ENCODE assay signal across 9 cellular contexts in the genomic region with DNA sequence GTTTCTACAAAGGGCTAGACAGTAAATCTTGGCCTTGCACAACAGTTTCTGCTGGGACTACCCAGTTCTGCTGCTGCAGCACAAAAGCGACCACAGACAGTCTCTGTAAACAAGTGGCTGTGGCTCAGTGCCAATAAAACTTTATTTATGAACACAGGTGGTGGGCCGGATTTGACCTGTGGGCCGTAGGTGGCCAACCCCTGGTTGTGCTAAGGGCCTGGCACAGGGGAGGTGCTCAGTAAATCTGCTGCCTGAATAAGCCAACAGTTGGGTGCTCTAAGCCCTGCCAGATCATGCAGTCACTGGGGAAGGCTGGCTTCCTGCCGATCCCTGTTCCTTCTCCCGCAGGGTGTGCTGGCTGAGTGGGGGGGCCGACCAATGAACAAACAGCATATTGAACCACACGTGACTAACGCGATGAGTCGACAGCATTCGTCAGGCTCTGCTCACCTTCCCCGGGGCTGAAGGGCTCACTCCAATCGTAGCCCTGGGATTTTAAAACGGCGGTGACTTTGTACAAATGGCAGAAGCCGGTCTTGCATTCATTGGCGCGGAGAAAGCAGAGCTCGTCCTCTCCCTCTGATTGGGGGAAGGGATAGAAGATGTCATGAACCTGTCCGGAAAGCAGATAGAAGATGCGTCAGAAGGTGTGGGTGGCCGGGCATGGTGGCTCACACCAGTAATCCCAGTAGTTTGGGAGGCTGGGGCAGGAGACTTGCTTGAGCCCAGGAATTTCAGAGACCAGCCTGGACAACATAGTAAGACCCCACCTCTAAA. TPM values are rescaled to one million over a fixed set of nuclear protein-coding genes. Genes with fewer than 3 reads are reported as not detected.
DNase-seq lines count a peak whose midpoint lies in the region; ATAC-seq and TF ChIP-seq lines count a peak whose summit lies in the region.
"Had no signal": no experiment of that assay in that cellular context is flagged by ENCODE, and none has a peak within 500 bp of the region (broad histone marks: within the 10 kb centered on the region; RNA-seq: fewer than 3 reads in every experiment).

No MANE protein-coding gene starts in this region.

- DNase-seq in AG04450 (ENCODE audit: low read depth, low spot score) = peak; percentile 85
- DNase-seq in MG63 = peak; percentile 97
- peak; percentile 86 for DNase-seq in cerebellum (ENCODE audit: low spot score)
- peak; percentile 89 to 97 (median 95) for DNase-seq in right lobe of liver
- no peak for DNase-seq in NCI-H187 treated with DMSO at 0.1 percent for 48 hours (lab: John Stamatoyannopoulos, UW)
- DNase-seq in activated T-cell treated with anti-CD3 and anti-CD28 coated beads, Interleukin-2, amount 50 U/mL, for 4 hours = no peak
- no peak for DNase-seq in immature natural killer cell

- POLR2A ChIA-PET in AG04450 (lab: Yijun Ruan, JAX) = no interaction called here

- H3K4me3 ChIP-seq in AG04450 (ENCODE audit: low read depth, low read length) (no peak overlapping the region), MG63 (peak overlapping the region; percentile 19; the same call in 1 of the 2 replicates), right lobe of liver (no peak overlapping the region)

- peaks cover 32% of the 10 kb centered on the region for H3K36me3 Mint-ChIP-seq in activated T-cell treated with anti-CD3 and anti-CD28 coated beads, Interleukin-2, amount 50 U/mL, for 4 hours (ENCODE audit: insufficient read depth)
- H3K36me3 Mint-ChIP-seq in immature natural killer cell = peaks cover 10 to 38% (median 14%) of the 10 kb centered on the region in 3 donors

- no peak overlapping the region for H3K27ac Mint-ChIP-seq in immature natural killer cell

- H3K4me3 Mint-ChIP-seq in activated T-cell treated with anti-CD3 and anti-CD28 coated beads, Interleukin-2, amount 50 U/mL, for 4 hours = no peak overlapping the region
- no peak overlapping the region for H3K4me3 Mint-ChIP-seq in immature natural killer cell
- H3K4me3 Mint-ChIP-seq: nephron had no signal

- H3K27ac ChIP-seq in AG04450 (ENCODE audit: low read depth, low read length) (peak overlapping the region; percentile 87), right lobe of liver (peak overlapping the region; percentile 22 to 86 (median 73))

- H3K36me3 ChIP-seq in MG63 (peaks cover 47% of the 10 kb centered on the region), right lobe of liver (peaks cover 0 to 81% (median 31%) of the 10 kb centered on the region in 4 donors)

- H3K4me1 ChIP-seq in right lobe of liver = peaks cover 0 to 54% (median 18%) of the 10 kb centered on the region in 4 donors

- no peaks in the 10 kb centered on the region for H3K27me3 ChIP-seq in AG04450 (ENCODE audit: control insufficient read depth, insufficient read depth, low read length)
- no peaks in the 10 kb centered on the region for H3K27me3 ChIP-seq in MG63
- H3K27me3 ChIP-seq in right lobe of liver = no peaks in the 10 kb centered on the region

- ATAC-seq in right lobe of liver (peak; percentile 75 to 84 (median 80)), GM19395 (IDR thresholded peaks at IDR 0.05; ENCODE audit: unreplicated experiment) (no peak)
- no peak for ATAC-seq in activated T-cell treated with anti-CD3 and anti-CD28 coated beads, Interleukin-2, amount 50 U/mL, for 4 hours

- H3K9me3 Mint-ChIP-seq in activated T-cell treated with anti-CD3 and anti-CD28 coated beads, Interleukin-2, amount 50 U/mL, for 4 hours = no peaks in the 10 kb centered on the region
- H3K9me3 Mint-ChIP-seq in immature natural killer cell = no peaks in the 10 kb centered on the region
- H3K9me3 Mint-ChIP-seq: nephron had no signal

- CTCF ChIA-PET in AG04450 (lab: Charles Lee) = interaction anchor here (1.0 kb wide), 1 partner anchor 58 kb away, joined by 3 read pairs; no protein-coding TSS in a partner anchor

- intact Hi-C loops in right lobe of liver (cut with DNase I) = no loop called here

- peak; percentile 40 for TF ChIP-seq POLR2A in right lobe of liver (IDR thresholded peaks at IDR 0.05)

- H3K9me3 ChIP-seq in AG04450 (ENCODE audit: control insufficient read depth, insufficient read depth, low read length) = no peaks in the 10 kb centered on the region
- no peaks in the 10 kb centered on the region for H3K9me3 ChIP-seq in MG63
- H3K9me3 ChIP-seq in right lobe of liver = no peaks in the 10 kb centered on the region

- H3K4me1 Mint-ChIP-seq in activated T-cell treated with anti-CD3 and anti-CD28 coated beads, Interleukin-2, amount 50 U/mL, for 4 hours (ENCODE audit: low read depth) = no peaks in the 10 kb centered on the region
- peaks cover 0 to 2% of the 10 kb centered on the region in 2 donors for H3K4me1 Mint-ChIP-seq in immature natural killer cell

- TF ChIP-seq CTCF in AG04450 (IDR thresholded peaks at IDR 0.05; ENCODE audit: low read depth, low read length) (no peak), right lobe of liver (IDR thresholded peaks at IDR 0.05) (no peak)

- H3K27me3 Mint-ChIP-seq in activated T-cell treated with anti-CD3 and anti-CD28 coated beads, Interleukin-2, amount 50 U/mL, for 4 hours (ENCODE audit: low read depth) = no peaks in the 10 kb centered on the region
- no peaks in the 10 kb centered on the region for H3K27me3 Mint-ChIP-seq in immature natural killer cell (ENCODE audit: low read depth in 3 of 3)

- 30% methylated on average over 20 of the region's 22 CpGs for WGBS in right lobe of liver (ENCODE audit: insufficient coverage, low coverage, low lambda C conversion rate, missing lambda C conversion rate)

RNA-seq across cellular contexts. Expression of gene MYDGF, which starts 24.3 kb away (rescaled TPM):
- polyA plus RNA-seq in AG04450 (2011; rRNA removed) (126 and 160 TPM in 2 replicates), immature natural killer cell (100 to 1,000 TPM; 207 to 245 (median 233) TPM)
- polyA minus RNA-seq in AG04450 (2011; rRNA and poly(A)+ RNA removed) = 45.1 and 52.5 TPM in 2 replicates
- total RNA-seq in MG63 (2014; rRNA removed; shearing (Covaris generic); ENCODE audit: low replicate concordance) = 161 and 252 TPM in 2 replicates
- total RNA-seq in cerebellum (26.2 TPM), right lobe of liver (10 to 100 TPM; 58.2 to 98.7 (median 72.2) TPM)
- 100 to 1,000 TPM; 129 to 150 (median 134) TPM for total RNA-seq in activated T-cell treated with anti-CD3 and anti-CD28 coated beads, Interleukin-2, amount 50 U/mL, for 4 hours

RNA-seq across cellular contexts. Expression of gene DPP9, which starts 29.2 kb away (rescaled TPM):
- polyA plus RNA-seq in AG04450 (2011; rRNA removed) (5.6 and 9.0 TPM in 2 replicates), immature natural killer cell (10 to 100 TPM; 17.8 to 81.6 (median 25.0) TPM)
- polyA minus RNA-seq in AG04450 (2011; rRNA and poly(A)+ RNA removed) = 8.5 and 15.2 TPM in 2 replicates
- 16.1 and 17.0 TPM in 2 replicates for total RNA-seq in MG63 (2014; rRNA removed; shearing (Covaris generic); ENCODE audit: low replicate concordance)
- total RNA-seq in cerebellum (19.1 TPM), right lobe of liver (100 to 1,000 TPM in 1 of 6 experiments, 10 to 100 TPM in 5; 47.3 to 118 (median 54.5) TPM)
- 100 to 1,000 TPM; 112 to 126 (median 120) TPM for total RNA-seq in activated T-cell treated with anti-CD3 and anti-CD28 coated beads, Interleukin-2, amount 50 U/mL, for 4 hours

RNA-seq across cellular contexts. Expression of gene TNFAIP8L1, which starts 55.1 kb away (rescaled TPM):
- 4.1 and 4.7 TPM in 2 replicates for polyA plus RNA-seq in AG04450 (2011; rRNA removed)
- polyA minus RNA-seq in AG04450 (2011; rRNA and poly(A)+ RNA removed) = 3.9 and 4.0 TPM in 2 replicates
- total RNA-seq in MG63 (2014; rRNA removed; shearing (Covaris generic); ENCODE audit: low replicate concordance) = 1.2 and 1.5 TPM in 2 replicates
- 4.4 TPM for total RNA-seq in cerebellum
- 10 to 100 TPM; 16.6 to 26.4 (median 22.8) TPM for total RNA-seq in right lobe of liver
- total RNA-seq in activated T-cell treated with anti-CD3 and anti-CD28 coated beads, Interleukin-2, amount 50 U/mL, for 4 hours = 1 to 10 TPM; 3.2 to 4.0 (median 3.9) TPM
- polyA plus RNA-seq in immature natural killer cell = 10 to 100 TPM in 1 of 3 donors, 1 to 10 TPM in 2; 2.4 to 14.1 (median 5.2) TPM

Comparison
In these comparisons a context has a peak if more than half of its experiments do, and no peak if none do; other contexts are left out.
1. DNase-seq: peak in AG04450 (single experiment), MG63 (single experiment), cerebellum (single experiment) and right lobe of liver (3 of 3); none in NCI-H187 treated with DMSO at 0.1 percent for 48 hours (single experiment), activated T-cell treated with anti-CD3 and anti-CD28 coated beads, Interleukin-2, amount 50 U/mL, for 4 hours (single experiment) and immature natural killer cell (0 of 3).
2. ATAC-seq: peak in right lobe of liver (4 of 4); none in GM19395 (single experiment) and activated T-cell treated with anti-CD3 and anti-CD28 coated beads, Interleukin-2, amount 50 U/mL, for 4 hours (0 of 2).